1 cellular context compared by ENCODE assay signal in the genomic region with DNA sequence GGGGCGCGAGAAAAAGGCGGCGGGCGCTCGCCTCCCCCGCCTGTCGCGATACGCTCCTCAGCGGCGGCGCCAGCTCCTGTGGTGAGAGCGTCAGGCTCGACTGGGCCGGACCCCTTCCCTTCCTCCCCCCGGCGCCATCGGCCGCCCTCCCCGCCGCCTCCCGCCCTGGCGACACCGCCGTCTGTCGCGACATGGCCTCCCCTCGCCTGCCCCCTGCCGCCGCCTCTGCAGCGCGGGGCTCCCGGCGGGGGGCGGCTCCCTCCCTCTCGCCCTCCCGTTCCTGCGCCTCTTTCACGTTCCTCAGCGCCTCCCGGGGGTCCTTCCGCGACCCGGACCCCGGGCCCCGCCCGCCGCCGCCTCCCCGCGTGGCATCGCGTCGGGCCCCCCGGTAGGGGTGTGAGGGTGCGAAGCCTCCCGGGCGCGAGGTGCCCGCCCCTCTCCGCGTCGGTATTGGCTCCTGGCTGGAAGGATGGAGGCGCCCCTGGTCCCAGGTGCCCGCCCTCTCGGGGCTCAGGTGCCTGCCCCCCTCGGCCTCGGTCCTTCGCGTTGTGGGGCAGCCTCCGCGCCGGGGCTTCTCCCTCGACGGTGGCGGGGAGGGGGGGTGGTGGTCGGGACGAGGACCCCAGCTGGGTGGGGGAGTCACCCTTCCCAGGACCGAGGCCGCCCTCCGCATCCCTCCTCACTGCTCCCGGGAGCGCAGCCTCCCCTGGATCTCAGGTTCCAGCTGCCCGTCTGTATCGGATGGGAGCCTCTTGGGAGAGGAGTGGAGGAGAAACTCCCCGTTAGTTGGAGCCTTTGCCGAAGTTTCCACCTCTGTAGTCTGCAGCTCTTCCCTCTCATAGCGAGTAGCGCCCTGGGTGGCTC.
TF ChIP-seq lines count a peak whose summit lies in the region.

No MANE protein-coding gene starts in this region.

TF ChIP-seq in K562, 482 proteins besides CTCF, POLR2A, EP300 and RAD21 (continued from another document and continues in another):
- TF ChIP-seq ATF6 (CRISPR knock-in tag; IDR thresholded peaks at IDR 0.05), result no peak
- TF ChIP-seq POLR2AphosphoS2 (IDR thresholded peaks at IDR 0.05; ENCODE audit: low read length), result no peak
- no peak for TF ChIP-seq POLR3G (IDR thresholded peaks at IDR 0.05; ENCODE audit: extremely low read depth, insufficient read length, insufficient replicate concordance)
- TF ChIP-seq E2F5 (CRISPR knock-in tag; IDR thresholded peaks at IDR 0.05), result no peak
- no peak for TF ChIP-seq CHCHD3 (CRISPR knock-in tag; IDR thresholded peaks at IDR 0.05)
- TF ChIP-seq ETV5 (CRISPR knock-in tag; IDR thresholded peaks at IDR 0.05; ENCODE audit: low read depth), result no peak
- TF ChIP-seq HLTF (IDR thresholded peaks at IDR 0.05), result 0 out of 2 replicates have a peak, but pooled peaks have one; percentile 29
- no peak for TF ChIP-seq FOXM1 (IDR thresholded peaks at IDR 0.05; ENCODE audit: low read depth)
- TF ChIP-seq FOXM1 (CRISPR knock-in tag; IDR thresholded peaks at IDR 0.05; ENCODE audit: low read depth), result no peak
- no peak for TF ChIP-seq SMARCC2 (IDR thresholded peaks at IDR 0.05; ENCODE audit: low read depth)
- no peak for TF ChIP-seq CSDE1 (IDR thresholded peaks at IDR 0.05)
- no peak for TF ChIP-seq ZNF347 (CRISPR knock-in tag; IDR thresholded peaks at IDR 0.05; ENCODE audit: low read depth)
- TF ChIP-seq, protein P1, sequence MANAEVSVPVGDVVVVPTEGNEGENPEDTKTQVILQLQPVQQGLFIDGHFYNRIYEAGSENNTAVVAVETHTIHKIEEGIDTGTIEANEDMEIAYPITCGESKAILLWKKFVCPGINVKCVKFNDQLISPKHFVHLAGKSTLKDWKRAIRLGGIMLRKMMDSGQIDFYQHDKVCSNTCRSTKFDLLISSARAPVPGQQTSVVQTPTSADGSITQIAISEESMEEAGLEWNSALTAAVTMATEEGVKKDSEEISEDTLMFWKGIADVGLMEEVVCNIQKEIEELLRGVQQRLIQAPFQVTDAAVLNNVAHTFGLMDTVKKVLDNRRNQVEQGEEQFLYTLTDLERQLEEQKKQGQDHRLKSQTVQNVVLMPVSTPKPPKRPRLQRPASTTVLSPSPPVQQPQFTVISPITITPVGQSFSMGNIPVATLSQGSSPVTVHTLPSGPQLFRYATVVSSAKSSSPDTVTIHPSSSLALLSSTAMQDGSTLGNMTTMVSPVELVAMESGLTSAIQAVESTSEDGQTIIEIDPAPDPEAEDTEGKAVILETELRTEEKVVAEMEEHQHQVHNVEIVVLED (CRISPR knock-in tag; IDR thresholded peaks at IDR 0.05), result no peak
- no peak for TF ChIP-seq NCOA1 (IDR thresholded peaks at IDR 0.05; ENCODE audit: low read depth)
- no peak for TF ChIP-seq ZNF699 (CRISPR knock-in tag; IDR thresholded peaks at IDR 0.05; ENCODE audit: insufficient replicate concordance)
- no peak for TF ChIP-seq BCL6 (CRISPR knock-in tag; IDR thresholded peaks at IDR 0.05)
- no peak for TF ChIP-seq JUND (IDR thresholded peaks at IDR 0.05; ENCODE audit: borderline replicate concordance, low read depth, low read length)
- TF ChIP-seq JUND (tag; IDR thresholded peaks at IDR 0.05; ENCODE audit: borderline replicate concordance, low read depth, low read length), result no peak
- peak; percentile 58; the same call in 1 of the 2 replicates for TF ChIP-seq TGIF2 (CRISPR knock-in tag; IDR thresholded peaks at IDR 0.05)
- no peak for TF ChIP-seq THAP7 (CRISPR knock-in tag; IDR thresholded peaks at IDR 0.05)
- TF ChIP-seq LEF1 (IDR thresholded peaks at IDR 0.05), result no peak
- TF ChIP-seq, protein P2, sequence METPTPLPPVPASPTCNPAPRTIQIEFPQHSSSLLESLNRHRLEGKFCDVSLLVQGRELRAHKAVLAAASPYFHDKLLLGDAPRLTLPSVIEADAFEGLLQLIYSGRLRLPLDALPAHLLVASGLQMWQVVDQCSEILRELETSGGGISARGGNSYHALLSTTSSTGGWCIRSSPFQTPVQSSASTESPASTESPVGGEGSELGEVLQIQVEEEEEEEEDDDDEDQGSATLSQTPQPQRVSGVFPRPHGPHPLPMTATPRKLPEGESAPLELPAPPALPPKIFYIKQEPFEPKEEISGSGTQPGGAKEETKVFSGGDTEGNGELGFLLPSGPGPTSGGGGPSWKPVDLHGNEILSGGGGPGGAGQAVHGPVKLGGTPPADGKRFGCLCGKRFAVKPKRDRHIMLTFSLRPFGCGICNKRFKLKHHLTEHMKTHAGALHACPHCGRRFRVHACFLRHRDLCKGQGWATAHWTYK (CRISPR knock-in tag; IDR thresholded peaks at IDR 0.05), result no peak
- TF ChIP-seq ZNF165 (CRISPR knock-in tag; IDR thresholded peaks at IDR 0.05; ENCODE audit: borderline replicate concordance), result no peak
- no peak for TF ChIP-seq SMC3 (conservative IDR thresholded peaks at IDR 0.05; ENCODE audit: insufficient read depth, low read depth, low read length)
- TF ChIP-seq, protein P3, sequence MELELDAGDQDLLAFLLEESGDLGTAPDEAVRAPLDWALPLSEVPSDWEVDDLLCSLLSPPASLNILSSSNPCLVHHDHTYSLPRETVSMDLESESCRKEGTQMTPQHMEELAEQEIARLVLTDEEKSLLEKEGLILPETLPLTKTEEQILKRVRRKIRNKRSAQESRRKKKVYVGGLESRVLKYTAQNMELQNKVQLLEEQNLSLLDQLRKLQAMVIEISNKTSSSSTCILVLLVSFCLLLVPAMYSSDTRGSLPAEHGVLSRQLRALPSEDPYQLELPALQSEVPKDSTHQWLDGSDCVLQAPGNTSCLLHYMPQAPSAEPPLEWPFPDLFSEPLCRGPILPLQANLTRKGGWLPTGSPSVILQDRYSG (tag; conservative IDR thresholded peaks at IDR 0.05; ENCODE audit: low read depth), result no peak
- no peak for TF ChIP-seq MCM2 (IDR thresholded peaks at IDR 0.05; ENCODE audit: low read depth)
- TF ChIP-seq CREBBP (IDR thresholded peaks at IDR 0.05; ENCODE audit: low read depth, low read length), result no peak
- no peak for TF ChIP-seq HDAC3 (IDR thresholded peaks at IDR 0.05; ENCODE audit: borderline replicate concordance, partially characterized antibody)
- no peak for TF ChIP-seq ZNF311 (CRISPR knock-in tag; IDR thresholded peaks at IDR 0.05)
- TF ChIP-seq CHD2 (IDR thresholded peaks at IDR 0.05; ENCODE audit: low read depth, low read length), result no peak
- TF ChIP-seq MTA1 (IDR thresholded peaks at IDR 0.05; ENCODE audit: borderline replicate concordance), result no peak
- TF ChIP-seq ZNF282 (CRISPR knock-in tag; IDR thresholded peaks at IDR 0.05), result no peak
- TF ChIP-seq, protein P4, sequence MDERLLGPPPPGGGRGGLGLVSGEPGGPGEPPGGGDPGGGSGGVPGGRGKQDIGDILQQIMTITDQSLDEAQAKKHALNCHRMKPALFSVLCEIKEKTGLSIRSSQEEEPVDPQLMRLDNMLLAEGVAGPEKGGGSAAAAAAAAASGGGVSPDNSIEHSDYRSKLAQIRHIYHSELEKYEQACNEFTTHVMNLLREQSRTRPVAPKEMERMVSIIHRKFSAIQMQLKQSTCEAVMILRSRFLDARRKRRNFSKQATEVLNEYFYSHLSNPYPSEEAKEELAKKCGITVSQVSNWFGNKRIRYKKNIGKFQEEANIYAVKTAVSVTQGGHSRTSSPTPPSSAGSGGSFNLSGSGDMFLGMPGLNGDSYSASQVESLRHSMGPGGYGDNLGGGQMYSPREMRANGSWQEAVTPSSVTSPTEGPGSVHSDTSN (CRISPR knock-in tag; IDR thresholded peaks at IDR 0.05; ENCODE audit: low read depth), result no peak
- TF ChIP-seq, protein P4 (tag; conservative IDR thresholded peaks at IDR 0.05; ENCODE audit: low read depth), result no peak
- TF ChIP-seq, protein P5, sequence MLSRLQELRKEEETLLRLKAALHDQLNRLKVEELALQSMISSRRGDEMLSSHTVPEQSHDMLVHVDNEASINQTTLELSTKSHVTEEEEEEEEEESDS (CRISPR knock-in tag; IDR thresholded peaks at IDR 0.05), result no peak
- TF ChIP-seq, protein P6, sequence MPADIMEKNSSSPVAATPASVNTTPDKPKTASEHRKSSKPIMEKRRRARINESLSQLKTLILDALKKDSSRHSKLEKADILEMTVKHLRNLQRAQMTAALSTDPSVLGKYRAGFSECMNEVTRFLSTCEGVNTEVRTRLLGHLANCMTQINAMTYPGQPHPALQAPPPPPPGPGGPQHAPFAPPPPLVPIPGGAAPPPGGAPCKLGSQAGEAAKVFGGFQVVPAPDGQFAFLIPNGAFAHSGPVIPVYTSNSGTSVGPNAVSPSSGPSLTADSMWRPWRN (IDR thresholded peaks at IDR 0.05; ENCODE audit: low read depth), result no peak
- TF ChIP-seq HNRNPLL (IDR thresholded peaks at IDR 0.05; ENCODE audit: low read depth, low read length, poor library complexity, severe bottlenecking), result no peak
- no peak for TF ChIP-seq ZNF695 (CRISPR knock-in tag; IDR thresholded peaks at IDR 0.05)
- TF ChIP-seq JUN (IDR thresholded peaks at IDR 0.05; ENCODE audit: borderline replicate concordance, low read depth, low read length), result no peak
- no peak for TF ChIP-seq JUN (CRISPR knock-in tag; IDR thresholded peaks at IDR 0.05; ENCODE audit: borderline replicate concordance)
- TF ChIP-seq ZNF146 (CRISPR knock-in tag; IDR thresholded peaks at IDR 0.05; ENCODE audit: unreplicated experiment), result no peak
- no peak for TF ChIP-seq ZBTB17 (CRISPR knock-in tag; IDR thresholded peaks at IDR 0.05)
- no peak for TF ChIP-seq NRF1 (conservative IDR thresholded peaks at IDR 0.05 in 1 of 2, IDR thresholded peaks at IDR 0.05 in 1 of 2)
- TF ChIP-seq TAL1 (IDR thresholded peaks at IDR 0.05), result no peak
- TF ChIP-seq, protein P7, sequence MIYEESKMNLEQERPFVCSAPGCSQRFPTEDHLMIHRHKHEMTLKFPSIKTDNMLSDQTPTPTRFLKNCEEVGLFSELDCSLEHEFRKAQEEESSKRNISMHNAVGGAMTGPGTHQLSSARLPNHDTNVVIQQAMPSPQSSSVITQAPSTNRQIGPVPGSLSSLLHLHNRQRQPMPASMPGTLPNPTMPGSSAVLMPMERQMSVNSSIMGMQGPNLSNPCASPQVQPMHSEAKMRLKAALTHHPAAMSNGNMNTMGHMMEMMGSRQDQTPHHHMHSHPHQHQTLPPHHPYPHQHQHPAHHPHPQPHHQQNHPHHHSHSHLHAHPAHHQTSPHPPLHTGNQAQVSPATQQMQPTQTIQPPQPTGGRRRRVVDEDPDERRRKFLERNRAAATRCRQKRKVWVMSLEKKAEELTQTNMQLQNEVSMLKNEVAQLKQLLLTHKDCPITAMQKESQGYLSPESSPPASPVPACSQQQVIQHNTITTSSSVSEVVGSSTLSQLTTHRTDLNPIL (CRISPR knock-in tag; IDR thresholded peaks at IDR 0.05), result no peak
- no peak for TF ChIP-seq HMG20B (CRISPR knock-in tag; IDR thresholded peaks at IDR 0.05)
- no peak for TF ChIP-seq ARID3B (CRISPR knock-in tag; IDR thresholded peaks at IDR 0.05; ENCODE audit: borderline replicate concordance)
- TF ChIP-seq, protein P8, sequence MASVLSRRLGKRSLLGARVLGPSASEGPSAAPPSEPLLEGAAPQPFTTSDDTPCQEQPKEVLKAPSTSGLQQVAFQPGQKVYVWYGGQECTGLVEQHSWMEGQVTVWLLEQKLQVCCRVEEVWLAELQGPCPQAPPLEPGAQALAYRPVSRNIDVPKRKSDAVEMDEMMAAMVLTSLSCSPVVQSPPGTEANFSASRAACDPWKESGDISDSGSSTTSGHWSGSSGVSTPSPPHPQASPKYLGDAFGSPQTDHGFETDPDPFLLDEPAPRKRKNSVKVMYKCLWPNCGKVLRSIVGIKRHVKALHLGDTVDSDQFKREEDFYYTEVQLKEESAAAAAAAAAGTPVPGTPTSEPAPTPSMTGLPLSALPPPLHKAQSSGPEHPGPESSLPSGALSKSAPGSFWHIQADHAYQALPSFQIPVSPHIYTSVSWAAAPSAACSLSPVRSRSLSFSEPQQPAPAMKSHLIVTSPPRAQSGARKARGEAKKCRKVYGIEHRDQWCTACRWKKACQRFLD (CRISPR knock-in tag; IDR thresholded peaks at IDR 0.05), result no peak
